9 cellular contexts compared by ENCODE assay signal in genomic region chr9:137294684-137295312, GRCh38. TPM values are rescaled to one million over a fixed set of nuclear protein-coding genes. Genes with fewer than 3 reads are reported as not detected.
DNase-seq lines count a peak whose midpoint lies in the region; ATAC-seq and TF ChIP-seq lines count a peak whose summit lies in the region.
"Had no signal": no experiment of that assay in that cellular context is flagged by ENCODE, and none has a peak within 500 bp of the region (broad histone marks: within the 10 kb centered on the region; RNA-seq: fewer than 3 reads in every experiment).

No MANE protein-coding gene starts in this region.

- TF ChIP-seq CTCF in ascending aorta (IDR thresholded peaks at IDR 0.05) (peak in 1 of 3 experiments; percentile 14), upper lobe of left lung (IDR thresholded peaks at IDR 0.05) (no peak)

- no peak for TF ChIP-seq POLR2A in upper lobe of left lung (IDR thresholded peaks at IDR 0.05)

- H3K27ac ChIP-seq in ascending aorta, result no peak overlapping the region
- H3K27ac ChIP-seq in upper lobe of left lung, result peak overlapping the region; percentile 7 to 91 (median 86)

- WGBS in upper lobe of left lung, 2 donors, result 42 to 51% methylated on average over 10 to 33 of the region's 39 CpGs

- intact Hi-C loops in ascending aorta (cut with DNase I), result loop anchor here (2.0 to 10.0 kb wide), 2 partner anchors 112 to 230 kb away; no protein-coding TSS in a partner anchor

- H3K9me3 ChIP-seq in ascending aorta, result no peaks in the 10 kb centered on the region
- no peaks in the 10 kb centered on the region for H3K9me3 ChIP-seq in upper lobe of left lung

- H3K36me3 ChIP-seq in ascending aorta (no peaks in the 10 kb centered on the region), upper lobe of left lung (no peaks in the 10 kb centered on the region)

- H3K27me3 ChIP-seq in ascending aorta (peaks cover 27% of the 10 kb centered on the region), upper lobe of left lung (peaks cover 0 to 18% (median 9%) of the 10 kb centered on the region in 4 donors)

- no peak for TF ChIP-seq EP300 in upper lobe of left lung (IDR thresholded peaks at IDR 0.05)

- peak; percentile 60 for DNase-seq in AG08395 (ENCODE audit: low spot score)
- DNase-seq in H4 (ENCODE audit: low spot score), result peak; percentile 35
- DNase-seq in ascending aorta (ENCODE audit: low spot score in 2 of 2), result no peak
- DNase-seq in iris pigment epithelial cell (ENCODE audit: low read depth), result peak; percentile 51
- peak in 1 of 2 donors; percentile 79 for DNase-seq in upper lobe of left lung
- DNase-seq in NCI-H1436 (lab: John Stamatoyannopoulos, UW), result no peak
- DNase-seq in NCI-H128 (lab: John Stamatoyannopoulos, UW; ENCODE audit: unreplicated experiment), result no peak

- H3K4me1 ChIP-seq in ascending aorta, result peaks cover 4 to 7% of the 10 kb centered on the region in 2 donors
- peaks cover 27 to 62% (median 45%) of the 10 kb centered on the region in 4 donors for H3K4me1 ChIP-seq in upper lobe of left lung

- ATAC-seq in upper lobe of left lung (ENCODE audit: low FRiP score in 2 of 2) (no peak), GM19452 (IDR thresholded peaks at IDR 0.05; ENCODE audit: unreplicated experiment) (no peak)

- H3K4me3 ChIP-seq in ascending aorta (peak overlapping the region; percentile 44 to 57), upper lobe of left lung (peak overlapping the region in 3 of 4 donors; percentile 46 to 52 (median 52))

RNA-seq across cellular contexts. Expression of gene NRARP, which starts 7.3 kb away (rescaled TPM):
- total RNA-seq in H4 (2014; rRNA removed; shearing (Covaris generic)), result 0.37 TPM in 1 of 2 replicates, not detected in the other
- total RNA-seq in ascending aorta (51.7 TPM), upper lobe of left lung (10 to 100 TPM in 3 of 6 donors, 1 to 10 TPM in 3; 3.1 to 26.9 (median 9.5) TPM)

RNA-seq across cellular contexts. Expression of gene TOR4A, which starts 17.3 kb away (rescaled TPM):
- 0.37 and 1.3 TPM in 2 replicates for total RNA-seq in H4 (2014; rRNA removed; shearing (Covaris generic))
- total RNA-seq in ascending aorta (38.3 TPM), upper lobe of left lung (10 to 100 TPM; 31.5 to 62.6 (median 39.2) TPM)

RNA-seq across cellular contexts. Expression of gene NELFB, which starts 39.7 kb away (rescaled TPM):
- total RNA-seq in H4 (2014; rRNA removed; shearing (Covaris generic)), result 29.5 and 33.0 TPM in 2 replicates
- 71.7 TPM for total RNA-seq in ascending aorta
- total RNA-seq in upper lobe of left lung, result 10 to 100 TPM; 31.8 to 55.6 (median 49.8) TPM

RNA-seq across cellular contexts. Expression of gene STPG3, which starts 43.7 kb away (rescaled TPM):
- not detected in 2 replicates for total RNA-seq in H4 (2014; rRNA removed; shearing (Covaris generic))
- total RNA-seq in ascending aorta (not detected), upper lobe of left lung (under 1 TPM in 1 of 6 donors, not detected in 5; 0.23 TPM)
- total RNA-seq: lung had no signal

RNA-seq across cellular contexts. Expression of gene TUBB4B, which starts 53.7 kb away (rescaled TPM):
- 164 and 180 TPM in 2 replicates for total RNA-seq in H4 (2014; rRNA removed; shearing (Covaris generic))
- 403 TPM for total RNA-seq in ascending aorta
- 100 to 1,000 TPM; 120 to 539 (median 227) TPM for total RNA-seq in upper lobe of left lung

Comparison
In these comparisons a context has a peak if more than half of its experiments do, and no peak if none do; other contexts are left out.
1. DNase-seq: peak in AG08395 (single experiment), H4 (single experiment) and iris pigment epithelial cell (single experiment); none in ascending aorta (0 of 2), NCI-H1436 (single experiment) and NCI-H128 (single experiment).
2. H3K27ac ChIP-seq: peak in upper lobe of left lung (4 of 4); none in ascending aorta (0 of 2).
3. RNA of gene TOR4A, which starts 17.3 kb away (total RNA-seq): 31.5 to 62.6 TPM in upper lobe of left lung and 38.3 TPM in ascending aorta (single experiment); 0.37 to 1.3 TPM in H4; every median in the first group is over 10 times any median in the second.